ENCODE assay signal across 6 cellular contexts in the genomic region with DNA sequence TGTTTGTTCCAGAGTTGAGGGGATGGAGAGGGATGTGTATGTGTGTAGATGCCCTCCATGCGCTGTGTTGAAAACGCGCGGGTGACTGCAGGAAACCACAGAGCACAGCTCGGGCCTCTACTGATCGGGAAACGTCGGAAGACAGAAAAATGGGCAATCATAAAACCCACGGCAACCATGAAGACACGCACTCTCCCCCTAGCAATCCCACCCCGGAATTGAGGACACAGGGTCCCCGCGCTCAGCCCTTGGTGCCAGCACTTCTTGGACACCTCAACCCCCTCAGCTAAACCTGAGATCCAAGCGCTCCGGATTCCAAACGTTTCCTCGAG. TPM values are rescaled to one million over a fixed set of nuclear protein-coding genes. Genes with fewer than 3 reads are reported as not detected.
DNase-seq lines count a peak whose midpoint lies in the region; ATAC-seq lines count a peak whose summit lies in the region.

No MANE protein-coding gene starts in this region.

- peak overlapping the region; percentile 71 for H4K5ac ChIP-seq in mesendoderm (ENCODE audit: low read length)

- peaks cover 56% of the 10 kb centered on the region for H3K36me3 Mint-ChIP-seq in activated CD4-positive, alpha-beta T cell treated with anti-CD3 and anti-CD28 coated beads, Interleukin-2, amount 10 ng/mL, durations not matched to agents 7 days and 5 days (ENCODE audit: low read depth)
- H3K36me3 Mint-ChIP-seq in activated naive CD4-positive, alpha-beta T cell treated with anti-CD3 and anti-CD28 coated beads, Interleukin-2, amount 50 U/mL, for 24 hours: peaks cover 10% of the 10 kb centered on the region

- peak overlapping the region; percentile 70 for H3K4me2 ChIP-seq in mesendoderm (ENCODE audit: low read length)

- H3K4me3 Mint-ChIP-seq in activated CD4-positive, alpha-beta T cell treated with anti-CD3 and anti-CD28 coated beads, Interleukin-2, amount 10 ng/mL, durations not matched to agents 7 days and 5 days: peak overlapping the region; percentile 99
- peak overlapping the region; percentile 100 for H3K4me3 Mint-ChIP-seq in activated naive CD4-positive, alpha-beta T cell treated with anti-CD3 and anti-CD28 coated beads, Interleukin-2, amount 50 U/mL, for 24 hours

- DNase-seq in activated CD4-positive, alpha-beta T cell treated with anti-CD3 and anti-CD28 coated beads, Interleukin-2, amount 10 ng/mL, durations not matched to agents 7 days and 5 days: no peak
- no peak for DNase-seq in activated CD4-positive, alpha-beta T cell treated with anti-CD3 and anti-CD28 coated beads, Interleukin-2, amount 50 U/mL, for 48 hours
- DNase-seq in mesendoderm (no peak), HK-2 (ENCODE audit: unreplicated experiment) (no peak)

- H3K18ac ChIP-seq in mesendoderm (ENCODE audit: low read length): peak overlapping the region; percentile 51

- H3K79me2 ChIP-seq in mesendoderm (ENCODE audit: control insufficient read depth, insufficient read depth, low read length): peaks cover 17% of the 10 kb centered on the region

- no peaks in the 10 kb centered on the region for H3K27me3 ChIP-seq in mesendoderm (ENCODE audit: insufficient read depth, low read length, poor library complexity)

- peaks cover under 1% of the 10 kb centered on the region for H3K36me3 ChIP-seq in mesendoderm (ENCODE audit: control insufficient read depth, insufficient read depth, low read length)

- POLR2A ChIA-PET in activated CD4-positive, alpha-beta T cell treated with anti-CD3 and anti-CD28 coated beads, Interleukin-2, amount 10 ng/mL, durations not matched to agents 7 days and 5 days (lab: Charles Lee): interaction anchor here (0.7 to 1.4 kb wide), 7 partner anchors 18 to 182 kb away, joined by 3 to 5 read pairs (median 3); partner anchors contain the start of genes INTS5 and MTA2

- H4K8ac ChIP-seq in mesendoderm (ENCODE audit: low read depth, low read length): no peak overlapping the region

- H3K4me1 Mint-ChIP-seq in activated CD4-positive, alpha-beta T cell treated with anti-CD3 and anti-CD28 coated beads, Interleukin-2, amount 10 ng/mL, durations not matched to agents 7 days and 5 days: peaks cover 61% of the 10 kb centered on the region
- peaks cover 48% of the 10 kb centered on the region for H3K4me1 Mint-ChIP-seq in activated naive CD4-positive, alpha-beta T cell treated with anti-CD3 and anti-CD28 coated beads, Interleukin-2, amount 50 U/mL, for 24 hours

- H3K23ac ChIP-seq in mesendoderm (ENCODE audit: low read length): no peak overlapping the region

- H3K4me1 ChIP-seq in mesendoderm (ENCODE audit: control insufficient read depth, low read depth, low read length): no peaks in the 10 kb centered on the region

- no CpG with 5 or more reads among the region's 17 CpGs for WGBS in mesendoderm (ENCODE audit: extremely low coverage, insufficient coverage, low lambda C conversion rate)

- H2BK15ac ChIP-seq in mesendoderm (replicated peaks; ENCODE audit: low read depth): no peak overlapping the region

- H3K56ac ChIP-seq in mesendoderm (ENCODE audit: low read length): peak overlapping the region; percentile 100

- CTCF ChIA-PET in activated CD4-positive, alpha-beta T cell treated with anti-CD3 and anti-CD28 coated beads, Interleukin-2, amount 10 ng/mL, durations not matched to agents 7 days and 5 days (lab: Charles Lee): interaction anchor here (0.7 to 2.5 kb wide), 14 partner anchors 8 to 247 kb away, joined by 3 to 11 read pairs (median 5); partner anchors contain the start of genes BSCL2, GNG3, HNRNPUL2 and SLC3A2

- H3K27ac Mint-ChIP-seq in activated CD4-positive, alpha-beta T cell treated with anti-CD3 and anti-CD28 coated beads, Interleukin-2, amount 10 ng/mL, durations not matched to agents 7 days and 5 days: peak overlapping the region; percentile 98
- H3K27ac Mint-ChIP-seq in activated naive CD4-positive, alpha-beta T cell treated with anti-CD3 and anti-CD28 coated beads, Interleukin-2, amount 50 U/mL, for 24 hours: peak overlapping the region; percentile 96

- H2BK120ac ChIP-seq in mesendoderm (ENCODE audit: low read depth, low read length): no peak overlapping the region

- ATAC-seq in GM21423 (IDR thresholded peaks at IDR 0.05; ENCODE audit: unreplicated experiment): no peak

- no peak overlapping the region for H2BK5ac ChIP-seq in mesendoderm (ENCODE audit: low read length)

- H3K27me3 Mint-ChIP-seq in activated CD4-positive, alpha-beta T cell treated with anti-CD3 and anti-CD28 coated beads, Interleukin-2, amount 10 ng/mL, durations not matched to agents 7 days and 5 days: no peaks in the 10 kb centered on the region
- no peaks in the 10 kb centered on the region for H3K27me3 Mint-ChIP-seq in activated naive CD4-positive, alpha-beta T cell treated with anti-CD3 and anti-CD28 coated beads, Interleukin-2, amount 50 U/mL, for 24 hours

- peak overlapping the region; percentile 87 for H3K4ac ChIP-seq in mesendoderm (ENCODE audit: low read depth, low read length)

- peak overlapping the region; percentile 87 for H3K27ac ChIP-seq in mesendoderm (ENCODE audit: low read depth, low read length)

- H3K9me3 Mint-ChIP-seq in activated CD4-positive, alpha-beta T cell treated with anti-CD3 and anti-CD28 coated beads, Interleukin-2, amount 10 ng/mL, durations not matched to agents 7 days and 5 days: no peaks in the 10 kb centered on the region
- H3K9me3 Mint-ChIP-seq in activated naive CD4-positive, alpha-beta T cell treated with anti-CD3 and anti-CD28 coated beads, Interleukin-2, amount 50 U/mL, for 24 hours: no peaks in the 10 kb centered on the region

- H3K9ac ChIP-seq in mesendoderm (ENCODE audit: low read length): peak overlapping the region; percentile 98

- no peak overlapping the region for H2AK5ac ChIP-seq in mesendoderm (ENCODE audit: low read length)

- peak overlapping the region; percentile 72 for H3K4me3 ChIP-seq in mesendoderm (ENCODE audit: low read length)

- H3K79me1 ChIP-seq in mesendoderm (ENCODE audit: low read length): peaks cover 12% of the 10 kb centered on the region

RNA-seq across cellular contexts. Expression of gene UQCC3, which starts 0.2 kb away (rescaled TPM):
- 1 to 10 TPM; 6.7 to 7.4 TPM for total RNA-seq in activated CD4-positive, alpha-beta T cell treated with anti-CD3 and anti-CD28 coated beads, Interleukin-2, amount 10 ng/mL, durations not matched to agents 7 days and 5 days
- 22.0 TPM for polyA plus RNA-seq in mesendoderm (2013, experiment 1 of 2)
- polyA plus RNA-seq in mesendoderm (2013, experiment 2 of 2): 21.6 TPM

RNA-seq across cellular contexts. Expression of gene LBHD1, which starts 0.8 kb away (rescaled TPM):
- total RNA-seq in activated CD4-positive, alpha-beta T cell treated with anti-CD3 and anti-CD28 coated beads, Interleukin-2, amount 10 ng/mL, durations not matched to agents 7 days and 5 days: 10 to 100 TPM; 19.5 to 21.3 TPM
- 2.7 TPM for polyA plus RNA-seq in mesendoderm (2013, experiment 1 of 2)
- 2.5 TPM for polyA plus RNA-seq in mesendoderm (2013, experiment 2 of 2)

RNA-seq across cellular contexts. Expression of gene CSKMT, which starts 6.1 kb away (rescaled TPM):
- 10 to 100 TPM; 11.0 to 18.2 TPM for total RNA-seq in activated CD4-positive, alpha-beta T cell treated with anti-CD3 and anti-CD28 coated beads, Interleukin-2, amount 10 ng/mL, durations not matched to agents 7 days and 5 days
- polyA plus RNA-seq in mesendoderm (2013, experiment 1 of 2): 27.5 TPM
- 24.4 TPM for polyA plus RNA-seq in mesendoderm (2013, experiment 2 of 2)

RNA-seq across cellular contexts. Expression of gene C11orf98, which starts 6.2 kb away (rescaled TPM):
- 10 to 100 TPM; 86.0 to 93.9 TPM for total RNA-seq in activated CD4-positive, alpha-beta T cell treated with anti-CD3 and anti-CD28 coated beads, Interleukin-2, amount 10 ng/mL, durations not matched to agents 7 days and 5 days
- 295 TPM for polyA plus RNA-seq in mesendoderm (2013, experiment 1 of 2)
- 295 TPM for polyA plus RNA-seq in mesendoderm (2013, experiment 2 of 2)

RNA-seq across cellular contexts. Expression of gene UBXN1, which starts 7.6 kb away (rescaled TPM):
- total RNA-seq in activated CD4-positive, alpha-beta T cell treated with anti-CD3 and anti-CD28 coated beads, Interleukin-2, amount 10 ng/mL, durations not matched to agents 7 days and 5 days: 100 to 1,000 TPM; 126 to 146 TPM
- polyA plus RNA-seq in mesendoderm (2013, experiment 1 of 2): 98.6 TPM
- 99.8 TPM for polyA plus RNA-seq in mesendoderm (2013, experiment 2 of 2)
